ENCODE assay signal across 8 cellular contexts in the genomic region with DNA sequence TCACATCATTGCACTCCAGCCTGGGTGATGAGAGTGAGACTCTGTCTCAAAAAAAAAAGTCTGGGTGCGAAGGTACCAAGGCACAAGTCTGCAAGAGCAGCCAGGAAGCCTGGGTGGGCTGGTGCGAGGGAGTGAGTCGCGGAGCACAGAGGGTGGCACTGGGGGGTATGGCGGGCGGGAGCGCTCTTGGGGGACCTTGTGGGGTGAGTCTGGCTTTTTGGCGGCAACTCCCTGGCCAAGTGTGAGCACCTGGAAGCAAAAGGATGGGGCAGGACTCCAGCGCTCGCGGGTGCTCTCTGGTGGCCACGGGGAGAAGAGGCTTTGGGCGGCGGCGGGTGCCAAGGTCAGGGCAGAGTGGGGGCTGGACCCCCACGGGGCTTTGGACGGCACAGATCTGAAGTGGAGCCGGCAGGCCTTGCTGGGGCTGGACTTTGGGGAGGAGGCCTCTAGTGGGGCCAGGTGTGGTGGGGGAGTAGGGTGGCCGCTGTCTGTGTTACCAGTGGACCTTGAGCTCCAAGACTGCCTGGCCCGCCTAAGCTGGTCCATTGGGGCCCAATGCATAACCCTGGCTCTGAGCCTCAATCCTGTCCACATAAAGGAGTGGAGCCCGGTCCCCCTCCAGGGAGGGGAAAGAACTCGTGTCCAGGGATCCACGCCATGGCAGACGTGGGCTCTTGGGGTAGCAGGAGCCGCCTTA.
DNase-seq lines count a peak whose midpoint lies in the region; ATAC-seq, FAIRE-seq and TF ChIP-seq lines count a peak whose summit lies in the region.

No MANE protein-coding gene starts in this region.

- ATAC-seq in GM21529 (IDR thresholded peaks at IDR 0.05; ENCODE audit: unreplicated experiment) (no peak), GM18520 (IDR thresholded peaks at IDR 0.05; ENCODE audit: unreplicated experiment) (no peak)

- TF ChIP-seq POLR2A in GM10847 (IDR thresholded peaks at IDR 0.05; ENCODE audit: extremely low read depth, insufficient read length) (peak; percentile 33), NB4 (IDR thresholded peaks at IDR 0.05; ENCODE audit: extremely low read depth, insufficient read length) (peak; percentile 26), H54 (IDR thresholded peaks at IDR 0.05; ENCODE audit: low read depth, low read length) (no peak)

- no peaks in the 10 kb centered on the region for H3K27me3 Mint-ChIP-seq in nephron progenitor cell (ENCODE audit: low read depth, poor library complexity)

- no peaks in the 10 kb centered on the region for H3K9me3 Mint-ChIP-seq in nephron progenitor cell

- H3K4me1 Mint-ChIP-seq in nephron progenitor cell: no peaks in the 10 kb centered on the region

- H3K36me3 Mint-ChIP-seq in nephron progenitor cell (ENCODE audit: low read depth): peaks cover 25% of the 10 kb centered on the region

- no peak for FAIRE-seq in H54 (lab: Jason Lieb, UNC)

- DNase-seq in NB4 (ENCODE audit: low read depth) (peak; percentile 94), nephron progenitor cell (peak; percentile 65), H54 (ENCODE audit: insufficient read length, low spot score) (no peak)
- DNase-seq in activated CD4-positive, alpha-beta T cell treated with anti-CD3 and anti-CD28 coated beads, Interleukin-2, amount 50 U/mL, for 1 hour: peak; percentile 70
- DNase-seq in effector CD4-positive, alpha-beta T cell: peak; percentile 58

- peak overlapping the region; percentile 85 for H3K27ac Mint-ChIP-seq in nephron progenitor cell

- no peak overlapping the region for H3K4me3 ChIP-seq in NB4 (ENCODE audit: low read depth, low read length)

- TF ChIP-seq CTCF in NB4 (IDR thresholded peaks at IDR 0.05; ENCODE audit: low read depth, low read length) (peak; percentile 97), nephron progenitor cell (IDR thresholded peaks at IDR 0.05) (peak; percentile 54)

- no peak overlapping the region for H3K4me3 Mint-ChIP-seq in nephron progenitor cell
